In the genomic region with DNA sequence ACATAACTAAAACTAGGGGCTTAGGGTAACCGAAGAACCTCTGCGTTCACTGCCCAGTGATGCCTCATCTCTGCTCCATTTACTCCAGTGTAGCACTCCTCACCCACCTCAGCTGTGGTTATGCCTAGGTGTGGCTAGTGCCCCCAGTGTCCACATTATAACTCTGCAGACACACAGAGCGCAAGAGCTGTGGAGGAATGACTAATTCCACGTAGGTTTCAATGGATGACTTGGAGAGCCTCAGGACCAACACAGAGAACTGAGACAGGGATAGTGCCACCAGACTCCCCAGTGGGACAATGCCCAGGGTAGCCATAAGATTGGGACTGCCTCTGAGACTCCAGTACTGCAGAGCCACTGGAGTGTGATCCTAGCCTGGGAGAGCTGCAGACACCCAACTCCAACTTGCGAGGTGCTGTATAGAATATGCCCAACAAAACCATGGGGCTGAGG, we compare ENCODE assay signal across 8 cellular contexts.
A peak's percentile ranks its signal among the peaks of the same experiment; 100 is the strongest.
DNase-seq lines count a peak whose midpoint lies in the region; ATAC-seq and TF ChIP-seq lines count a peak whose summit lies in the region.

No MANE protein-coding gene starts in this region.

- TF ChIP-seq CTCF in AG10803 (conservative IDR thresholded peaks at IDR 0.05; ENCODE audit: low read length) (peak; percentile 41), foreskin fibroblast (IDR thresholded peaks at IDR 0.05; ENCODE audit: low read depth, low read length) (peak; percentile 30)

- peak; percentile 72 for DNase-seq in AG10803 (ENCODE audit: low read depth)
- peak; percentile 77 to 85 for DNase-seq in foreskin fibroblast
- DNase-seq in nucleus accumbens (lab: John Stamatoyannopoulos, UW), result no peak
- DNase-seq in HuH-7.5 (ENCODE audit: low spot score), result no peak
- no peak for DNase-seq in C1 segment of cervical spinal cord (lab: John Stamatoyannopoulos, UW)

- ATAC-seq in GM19324 (IDR thresholded peaks at IDR 0.05; ENCODE audit: low FRiP score, unreplicated experiment) (peak; percentile 67), SK-N-SH treated with all-trans-retinoic acid at 6 μM for 48 hours (peak; percentile 75), GM18873 (IDR thresholded peaks at IDR 0.05; ENCODE audit: low FRiP score, unreplicated experiment) (no peak)

- H3K4me3 ChIP-seq in AG10803 (ENCODE audit: low read length) (no peak overlapping the region), foreskin fibroblast (ENCODE audit: low read depth in 1 of 2, low read length in 2 of 2) (no peak overlapping the region)

TF ChIP-seq in SK-N-SH treated with all-trans-retinoic acid at 6 μM for 48 hours, 23 proteins besides CTCF, POLR2A, EP300 and RAD21:
- no peak for TF ChIP-seq ARNTL (CRISPR knock-in tag; IDR thresholded peaks at IDR 0.05; ENCODE audit: borderline replicate concordance, low read depth)
- no peak for TF ChIP-seq ZFP3 (CRISPR knock-in tag; IDR thresholded peaks at IDR 0.05)
- TF ChIP-seq, protein P1, sequence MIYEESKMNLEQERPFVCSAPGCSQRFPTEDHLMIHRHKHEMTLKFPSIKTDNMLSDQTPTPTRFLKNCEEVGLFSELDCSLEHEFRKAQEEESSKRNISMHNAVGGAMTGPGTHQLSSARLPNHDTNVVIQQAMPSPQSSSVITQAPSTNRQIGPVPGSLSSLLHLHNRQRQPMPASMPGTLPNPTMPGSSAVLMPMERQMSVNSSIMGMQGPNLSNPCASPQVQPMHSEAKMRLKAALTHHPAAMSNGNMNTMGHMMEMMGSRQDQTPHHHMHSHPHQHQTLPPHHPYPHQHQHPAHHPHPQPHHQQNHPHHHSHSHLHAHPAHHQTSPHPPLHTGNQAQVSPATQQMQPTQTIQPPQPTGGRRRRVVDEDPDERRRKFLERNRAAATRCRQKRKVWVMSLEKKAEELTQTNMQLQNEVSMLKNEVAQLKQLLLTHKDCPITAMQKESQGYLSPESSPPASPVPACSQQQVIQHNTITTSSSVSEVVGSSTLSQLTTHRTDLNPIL (CRISPR knock-in tag; IDR thresholded peaks at IDR 0.05; ENCODE audit: low read depth), result no peak
- no peak for TF ChIP-seq TCF4 (CRISPR knock-in tag; IDR thresholded peaks at IDR 0.05; ENCODE audit: borderline replicate concordance)
- TF ChIP-seq SNAI2 (CRISPR knock-in tag; IDR thresholded peaks at IDR 0.05), result no peak
- TF ChIP-seq, protein P2, sequence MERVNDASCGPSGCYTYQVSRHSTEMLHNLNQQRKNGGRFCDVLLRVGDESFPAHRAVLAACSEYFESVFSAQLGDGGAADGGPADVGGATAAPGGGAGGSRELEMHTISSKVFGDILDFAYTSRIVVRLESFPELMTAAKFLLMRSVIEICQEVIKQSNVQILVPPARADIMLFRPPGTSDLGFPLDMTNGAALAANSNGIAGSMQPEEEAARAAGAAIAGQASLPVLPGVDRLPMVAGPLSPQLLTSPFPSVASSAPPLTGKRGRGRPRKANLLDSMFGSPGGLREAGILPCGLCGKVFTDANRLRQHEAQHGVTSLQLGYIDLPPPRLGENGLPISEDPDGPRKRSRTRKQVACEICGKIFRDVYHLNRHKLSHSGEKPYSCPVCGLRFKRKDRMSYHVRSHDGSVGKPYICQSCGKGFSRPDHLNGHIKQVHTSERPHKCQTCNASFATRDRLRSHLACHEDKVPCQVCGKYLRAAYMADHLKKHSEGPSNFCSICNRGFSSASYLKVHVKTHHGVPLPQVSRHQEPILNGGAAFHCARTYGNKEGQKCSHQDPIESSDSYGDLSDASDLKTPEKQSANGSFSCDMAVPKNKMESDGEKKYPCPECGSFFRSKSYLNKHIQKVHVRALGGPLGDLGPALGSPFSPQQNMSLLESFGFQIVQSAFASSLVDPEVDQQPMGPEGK (CRISPR knock-in tag; IDR thresholded peaks at IDR 0.05; ENCODE audit: borderline replicate concordance), result no peak
- TF ChIP-seq ESRRG (CRISPR knock-in tag; IDR thresholded peaks at IDR 0.05), result no peak
- no peak for TF ChIP-seq ZFP30 (CRISPR knock-in tag; IDR thresholded peaks at IDR 0.05)
- no peak for TF ChIP-seq CSDC2 (CRISPR knock-in tag; IDR thresholded peaks at IDR 0.05)
- no peak for TF ChIP-seq OSR1 (CRISPR knock-in tag; IDR thresholded peaks at IDR 0.05)

Comparison
In these comparisons a context has a peak if more than half of its experiments do, and no peak if none do; other contexts are left out.
1. DNase-seq: peak in AG10803 (single experiment) and foreskin fibroblast (2 of 2); none in nucleus accumbens (0 of 56), HuH-7.5 (single experiment) and C1 segment of cervical spinal cord (0 of 14).